ENCODE assay signal across 20 cellular contexts in genomic region chr11:118232659-118233058, GRCh38. TPM values are rescaled to one million over a fixed set of nuclear protein-coding genes. Genes with fewer than 3 reads are reported as not detected.
DNase-seq lines count a peak whose midpoint lies in the region; ATAC-seq, FAIRE-seq and TF ChIP-seq lines count a peak whose summit lies in the region.
"Had no signal": no experiment of that assay in that cellular context is flagged by ENCODE, and none has a peak within 500 bp of the region (broad histone marks: within the 10 kb centered on the region; RNA-seq: fewer than 3 reads in every experiment).

No MANE protein-coding gene starts in this region.

- no peak overlapping the region for H3K9ac ChIP-seq in keratinocyte (ENCODE audit: control insufficient read depth, extremely low read depth, insufficient read depth, low read length)

- H3K9me1 ChIP-seq in keratinocyte (ENCODE audit: control insufficient read depth, extremely low read depth, insufficient read depth, low read length), result no peaks in the 10 kb centered on the region

- no peak for ATAC-seq in GM21717 (IDR thresholded peaks at IDR 0.05; ENCODE audit: unreplicated experiment)
- ATAC-seq: K562 had no signal

- H3K4me1 ChIP-seq in keratinocyte (ENCODE audit: control insufficient read depth, extremely low read depth, insufficient read depth, low read length), result no peaks in the 10 kb centered on the region
- H3K4me1 ChIP-seq: right lobe of liver had no signal

- H3K4me2 ChIP-seq in keratinocyte (ENCODE audit: control insufficient read depth, extremely low read depth, insufficient read depth, low read depth, low read length), result no peak overlapping the region

- no peaks in the 10 kb centered on the region for H3K27me3 ChIP-seq in keratinocyte (ENCODE audit: control insufficient read depth, extremely low read depth, insufficient read depth, low read length)
- H3K27me3 ChIP-seq: right lobe of liver had no signal

- H4K20me1 ChIP-seq in keratinocyte (ENCODE audit: control insufficient read depth, extremely low read depth, insufficient read depth, low read length), result no peaks in the 10 kb centered on the region

- peak; percentile 34 for FAIRE-seq in keratinocyte (lab: Jason Lieb, UNC)
- FAIRE-seq: K562 had no signal

- no peaks in the 10 kb centered on the region for H3K9me3 ChIP-seq in keratinocyte (ENCODE audit: control insufficient read depth, low read depth, low read length)
- H3K9me3 ChIP-seq: right lobe of liver had no signal

- no peak for TF ChIP-seq CTCF in keratinocyte (optimal IDR thresholded peaks at IDR 0.05 in 1 of 3, IDR thresholded peaks at IDR 0.05 in 1 of 3, conservative IDR thresholded peaks at IDR 0.05 in 1 of 3; ENCODE audit: extremely low read depth in 1 of 3, insufficient read depth in 2 of 3, low read length in 3 of 3)

- no peaks in the 10 kb centered on the region for H3K79me2 ChIP-seq in keratinocyte (ENCODE audit: control insufficient read depth, insufficient read depth, low read length)

- DNase-seq in stimulated activated CD4-positive, alpha-beta T cell treated with anti-CD3 and anti-CD28 coated beads, Interleukin-15, amount 100 ng/mL, for 24 hours, result peak; percentile 69
- no peak for DNase-seq in stimulated activated CD4-positive, alpha-beta T cell treated with anti-CD3 and anti-CD28 coated beads, Interleukin-2, amount 100 ng/mL, for 48 hours
- peak; percentile 61 to 69 for DNase-seq in activated T-cell treated with anti-CD3 and anti-CD28 coated beads, Interleukin-2, amount 50 U/mL, for 48 hours
- no peak for DNase-seq in keratinocyte (ENCODE audit: low read depth, low spot score)
- no peak for DNase-seq in mucosa of gallbladder (ENCODE audit: low spot score)
- DNase-seq in caudate nucleus (lab: John Stamatoyannopoulos, UW), result no peak
- DNase-seq in NCI-H1436 (lab: John Stamatoyannopoulos, UW), result no peak
- DNase-seq: activated gamma-delta T cell treated with Interleukin-2 at 50 U/mL for 16 hours; effector CD8-positive, alpha-beta T cell; hypothalamus; left colon; midbrain; NCI-H1105; NCI-H2171 treated with DMSO at 0.1 percent for 48 hours; right lobe of liver; WERI-Rb-1 had no signal

- no peak overlapping the region for H3K4me3 ChIP-seq in keratinocyte (ENCODE audit: control insufficient read depth in 2 of 3, extremely low read depth in 1 of 3, insufficient read depth in 2 of 3, low read depth in 1 of 3, low read length in 3 of 3)
- H3K4me3 ChIP-seq: cardiac muscle cell, K562, right lobe of liver had no signal

- dilution Hi-C loops in keratinocyte (cut with MboI; ENCODE audit: extremely low pct_ligation_motif_present, low sequenced_read_pairs), result no loop called here

- peaks cover 13 to 18% of the 10 kb centered on the region in 2 experiments for H3K36me3 ChIP-seq in keratinocyte (ENCODE audit: control insufficient read depth in 2 of 2, extremely low read depth in 1 of 2, insufficient read depth in 2 of 2, low read length in 2 of 2)
- H3K36me3 ChIP-seq: cardiac muscle cell, right lobe of liver, WERI-Rb-1 had no signal

- H3K27ac ChIP-seq in keratinocyte (ENCODE audit: control insufficient read depth, insufficient read depth, low read length) (no peak overlapping the region), caudate nucleus (ENCODE audit: low read depth, low read length) (no peak overlapping the region)
- H3K27ac ChIP-seq: cardiac muscle cell, right lobe of liver, WERI-Rb-1 had no signal

- no peak overlapping the region for H2AFZ ChIP-seq in keratinocyte (ENCODE audit: control insufficient read depth, low read length)

RNA-seq across cellular contexts. Expression of gene JAML, which starts 7.8 kb away (rescaled TPM):
- 0.01 TPM in 1 of 3 replicates, not detected in the others for polyA plus RNA-seq in keratinocyte
- 0.35 TPM for polyA plus RNA-seq in keratinocyte (2011; ENCODE audit: low read depth)
- polyA plus RNA-seq in keratinocyte (2011; cell fraction: cytosol; rRNA removed), result not detected in 2 replicates
- polyA plus RNA-seq in keratinocyte (2011; cell fraction: nucleus; rRNA removed), result 0.13 TPM in 1 of 2 replicates, not detected in the other
- 0.16 TPM in 1 of 2 replicates, not detected in the other for polyA plus RNA-seq in keratinocyte (2012; ENCODE audit: low replicate concordance)
- polyA minus RNA-seq in keratinocyte, result not detected in 3 replicates
- not detected for polyA minus RNA-seq in keratinocyte (2011; cell fraction: cytosol; rRNA and poly(A)+ RNA removed)
- not detected in 2 replicates for polyA minus RNA-seq in keratinocyte (2011; cell fraction: nucleus; rRNA and poly(A)+ RNA removed)
- 12.9 TPM for total RNA-seq in mucosa of gallbladder
- total RNA-seq: cardiac muscle cell, fibroblast of villous mesenchyme had no signal
- polyA plus RNA-seq: cardiac muscle cell had no signal

RNA-seq across cellular contexts. Expression of gene MPZL3, which starts 19.5 kb away (rescaled TPM):
- polyA plus RNA-seq in keratinocyte, result 6.3 to 7.9 TPM (median 6.5 TPM) in 3 replicates
- polyA plus RNA-seq in keratinocyte (2011; ENCODE audit: low read depth), result 24.1 TPM
- 3.1 and 6.0 TPM in 2 replicates for polyA plus RNA-seq in keratinocyte (2011; cell fraction: cytosol; rRNA removed)
- 9.7 and 13.9 TPM in 2 replicates for polyA plus RNA-seq in keratinocyte (2011; cell fraction: nucleus; rRNA removed)
- 6.6 and 40.8 TPM in 2 replicates for polyA plus RNA-seq in keratinocyte (2012; ENCODE audit: low replicate concordance)
- 7.3 to 24.1 TPM (median 20.5 TPM) in 3 replicates for polyA minus RNA-seq in keratinocyte
- 5.9 TPM for polyA minus RNA-seq in keratinocyte (2011; cell fraction: cytosol; rRNA and poly(A)+ RNA removed)
- 16.0 and 23.6 TPM in 2 replicates for polyA minus RNA-seq in keratinocyte (2011; cell fraction: nucleus; rRNA and poly(A)+ RNA removed)
- 23.2 TPM for total RNA-seq in mucosa of gallbladder

RNA-seq across cellular contexts. Expression of gene MPZL2, which starts 31.4 kb away (rescaled TPM):
- 98.4 to 237 TPM (median 225 TPM) in 3 replicates for polyA plus RNA-seq in keratinocyte
- polyA plus RNA-seq in keratinocyte (2011; ENCODE audit: low read depth), result 134 TPM
- 87.1 and 146 TPM in 2 replicates for polyA plus RNA-seq in keratinocyte (2011; cell fraction: cytosol; rRNA removed)
- 339 and 411 TPM in 2 replicates for polyA plus RNA-seq in keratinocyte (2011; cell fraction: nucleus; rRNA removed)
- polyA plus RNA-seq in keratinocyte (2012; ENCODE audit: low replicate concordance), result 71.5 and 238 TPM in 2 replicates
- polyA minus RNA-seq in keratinocyte, result 55.0 to 191 TPM (median 149 TPM) in 3 replicates
- 65.0 TPM for polyA minus RNA-seq in keratinocyte (2011; cell fraction: cytosol; rRNA and poly(A)+ RNA removed)
- polyA minus RNA-seq in keratinocyte (2011; cell fraction: nucleus; rRNA and poly(A)+ RNA removed), result 162 and 267 TPM in 2 replicates
- total RNA-seq in mucosa of gallbladder, result 72.5 TPM
- total RNA-seq: cardiac muscle cell, fibroblast of villous mesenchyme had no signal

RNA-seq across cellular contexts. Expression of gene SCN2B, which starts 56.2 kb away (rescaled TPM):
- 0.48 to 0.59 TPM (median 0.56 TPM) in 3 replicates for polyA plus RNA-seq in keratinocyte
- polyA plus RNA-seq in keratinocyte (2011; ENCODE audit: low read depth), result not detected
- polyA plus RNA-seq in keratinocyte (2011; cell fraction: cytosol; rRNA removed), result 0.18 and 0.22 TPM in 2 replicates
- polyA plus RNA-seq in keratinocyte (2011; cell fraction: nucleus; rRNA removed), result 0.89 and 1.1 TPM in 2 replicates
- 0.27 and 0.46 TPM in 2 replicates for polyA plus RNA-seq in keratinocyte (2012; ENCODE audit: low replicate concordance)
- polyA minus RNA-seq in keratinocyte, result 0.66 to 1.3 TPM (median 0.89 TPM) in 3 replicates
- polyA minus RNA-seq in keratinocyte (2011; cell fraction: cytosol; rRNA and poly(A)+ RNA removed), result not detected
- 0.95 and 1.8 TPM in 2 replicates for polyA minus RNA-seq in keratinocyte (2011; cell fraction: nucleus; rRNA and poly(A)+ RNA removed)
- 0.69 TPM for total RNA-seq in mucosa of gallbladder
- total RNA-seq: fibroblast of villous mesenchyme, K562, right lobe of liver had no signal
- polyA plus RNA-seq: K562 had no signal

Comparison
In these comparisons a context has a peak if more than half of its experiments do, and no peak if none do; other contexts are left out.
1. DNase-seq: peak in stimulated activated CD4-positive, alpha-beta T cell treated with anti-CD3 and anti-CD28 coated beads, Interleukin-15, amount 100 ng/mL, for 24 hours (single experiment) and activated T-cell treated with anti-CD3 and anti-CD28 coated beads, Interleukin-2, amount 50 U/mL, for 48 hours (2 of 2); none in stimulated activated CD4-positive, alpha-beta T cell treated with anti-CD3 and anti-CD28 coated beads, Interleukin-2, amount 100 ng/mL, for 48 hours (0 of 2), keratinocyte (single experiment), mucosa of gallbladder (single experiment), caudate nucleus (0 of 61) and NCI-H1436 (single experiment).